Comparison of ENCODE assay signal across 8 cellular contexts in genomic region chr14:74085828-74086227, GRCh38. TPM values are rescaled to one million over a fixed set of nuclear protein-coding genes. Genes with fewer than 3 reads are reported as not detected.
DNase-seq lines count a peak whose midpoint lies in the region; ATAC-seq and TF ChIP-seq lines count a peak whose summit lies in the region.

No MANE protein-coding gene starts in this region.

- POLR2A ChIA-PET in activated CD4-positive, alpha-beta T cell treated with anti-CD3 and anti-CD28 coated beads, Interleukin-2, amount 10 ng/mL, durations not matched to agents 7 days and 5 days (lab: Charles Lee) = interaction anchor here (0.6 kb wide), 1 partner anchor 146 kb away, joined by 3 read pairs; no protein-coding TSS in a partner anchor

- TF ChIP-seq CTCF in foreskin fibroblast (IDR thresholded peaks at IDR 0.05; ENCODE audit: low read depth, low read length) = no peak

- peak overlapping the region; percentile 99 for H3K27ac Mint-ChIP-seq in activated CD4-positive, alpha-beta T cell treated with anti-CD3 and anti-CD28 coated beads, Interleukin-2, amount 10 ng/mL, durations not matched to agents 7 days and 5 days
- peak overlapping the region; percentile 99 for H3K27ac Mint-ChIP-seq in stimulated activated naive B cell treated with anti-CD40 and anti-IgM and Interleukin-4, amounts not matched to agents 10 μg/mL and 1 μg/mL and 100 μg/mL, for 72 hours

- peaks cover 12% of the 10 kb centered on the region for H3K36me3 Mint-ChIP-seq in activated CD4-positive, alpha-beta T cell treated with anti-CD3 and anti-CD28 coated beads, Interleukin-2, amount 10 ng/mL, durations not matched to agents 7 days and 5 days (ENCODE audit: low read depth)
- H3K36me3 Mint-ChIP-seq in stimulated activated naive B cell treated with anti-CD40 and anti-IgM and Interleukin-4, amounts not matched to agents 10 μg/mL and 1 μg/mL and 100 μg/mL, for 72 hours = peaks cover 10 to 11% of the 10 kb centered on the region in 2 donors

- no peak for DNase-seq in activated CD4-positive, alpha-beta T cell treated with anti-CD3 and anti-CD28 coated beads, Interleukin-2, amount 10 ng/mL, durations not matched to agents 7 days and 5 days
- DNase-seq in activated CD4-positive, alpha-beta T cell treated with anti-CD3 and anti-CD28 coated beads for 4 hours = no peak
- no peak for DNase-seq in SJSA1 (ENCODE audit: low read depth in 1 of 2, low spot score in 2 of 2)
- DNase-seq in foreskin fibroblast = no peak
- DNase-seq in stimulated activated naive B cell treated with anti-CD40 and anti-IgM and Interleukin-4, amounts not matched to agents 10 μg/mL and 1 μg/mL and 100 μg/mL, for 72 hours = no peak
- no peak for DNase-seq in SW 1271 (lab: John Stamatoyannopoulos, UW)
- DNase-seq in stimulated activated CD4-positive, alpha-beta T cell treated with anti-CD3 and anti-CD28 coated beads, Interleukin-12 subunit alpha, Interleukin-12 subunit beta, amount 100 ng/mL, for 4 hours = no peak

- no peak overlapping the region for H3K27ac ChIP-seq in SJSA1

- peak overlapping the region; percentile 98 for H3K4me3 Mint-ChIP-seq in activated CD4-positive, alpha-beta T cell treated with anti-CD3 and anti-CD28 coated beads, Interleukin-2, amount 10 ng/mL, durations not matched to agents 7 days and 5 days
- peak overlapping the region; percentile 99 to 100 for H3K4me3 Mint-ChIP-seq in stimulated activated naive B cell treated with anti-CD40 and anti-IgM and Interleukin-4, amounts not matched to agents 10 μg/mL and 1 μg/mL and 100 μg/mL, for 72 hours

- H3K9me3 Mint-ChIP-seq in activated CD4-positive, alpha-beta T cell treated with anti-CD3 and anti-CD28 coated beads, Interleukin-2, amount 10 ng/mL, durations not matched to agents 7 days and 5 days = no peaks in the 10 kb centered on the region
- H3K9me3 Mint-ChIP-seq in stimulated activated naive B cell treated with anti-CD40 and anti-IgM and Interleukin-4, amounts not matched to agents 10 μg/mL and 1 μg/mL and 100 μg/mL, for 72 hours = peaks cover 1 to 4% of the 10 kb centered on the region in 2 donors

- peak overlapping the region; percentile 60 for H3K4me3 ChIP-seq in SJSA1
- H3K4me3 ChIP-seq in foreskin fibroblast (ENCODE audit: low read depth in 1 of 2, low read length in 2 of 2) = peak overlapping the region; percentile 57 to 93

- H3K4me1 ChIP-seq in SJSA1 (replicated peaks) = peaks cover 11% of the 10 kb centered on the region

- no peaks in the 10 kb centered on the region for H3K27me3 ChIP-seq in SJSA1 (replicated peaks)

- no peaks in the 10 kb centered on the region for H3K27me3 Mint-ChIP-seq in activated CD4-positive, alpha-beta T cell treated with anti-CD3 and anti-CD28 coated beads, Interleukin-2, amount 10 ng/mL, durations not matched to agents 7 days and 5 days
- no peaks in the 10 kb centered on the region for H3K27me3 Mint-ChIP-seq in stimulated activated naive B cell treated with anti-CD40 and anti-IgM and Interleukin-4, amounts not matched to agents 10 μg/mL and 1 μg/mL and 100 μg/mL, for 72 hours

- peaks cover 45% of the 10 kb centered on the region for H3K4me1 Mint-ChIP-seq in activated CD4-positive, alpha-beta T cell treated with anti-CD3 and anti-CD28 coated beads, Interleukin-2, amount 10 ng/mL, durations not matched to agents 7 days and 5 days
- H3K4me1 Mint-ChIP-seq in stimulated activated naive B cell treated with anti-CD40 and anti-IgM and Interleukin-4, amounts not matched to agents 10 μg/mL and 1 μg/mL and 100 μg/mL, for 72 hours = peaks cover 20 to 38% of the 10 kb centered on the region in 2 donors

- peak; percentile 21 to 35 for ATAC-seq in stimulated activated naive B cell treated with anti-CD40 and anti-IgM and Interleukin-4, amounts not matched to agents 10 μg/mL and 1 μg/mL and 100 μg/mL, for 72 hours (replicated peaks)
- ATAC-seq in HG03521 (IDR thresholded peaks at IDR 0.05; ENCODE audit: unreplicated experiment) = no peak

- CTCF ChIA-PET in activated CD4-positive, alpha-beta T cell treated with anti-CD3 and anti-CD28 coated beads, Interleukin-2, amount 10 ng/mL, durations not matched to agents 7 days and 5 days (lab: Charles Lee) = interaction anchor here (0.7 kb wide), 1 partner anchor 1324 kb away, joined by 3 read pairs; no protein-coding TSS in a partner anchor

- no peaks in the 10 kb centered on the region for H3K9me3 ChIP-seq in SJSA1 (replicated peaks)

- H3K36me3 ChIP-seq in SJSA1 = peaks cover 3% of the 10 kb centered on the region; the same call in 1 of the 2 replicates

RNA-seq across cellular contexts. Expression of gene LIN52, which starts 1.1 kb away (rescaled TPM):
- 10 to 100 TPM; 13.0 to 14.7 TPM for total RNA-seq in activated CD4-positive, alpha-beta T cell treated with anti-CD3 and anti-CD28 coated beads, Interleukin-2, amount 10 ng/mL, durations not matched to agents 7 days and 5 days
- 21.7 and 41.6 TPM in 2 replicates for total RNA-seq in SJSA1 (2014; rRNA removed; shearing (Covaris generic))

RNA-seq across cellular contexts. Expression of gene ALDH6A1, which starts 1.6 kb away (rescaled TPM):
- total RNA-seq in activated CD4-positive, alpha-beta T cell treated with anti-CD3 and anti-CD28 coated beads, Interleukin-2, amount 10 ng/mL, durations not matched to agents 7 days and 5 days = 10 to 100 TPM; 13.7 to 19.1 TPM
- total RNA-seq in SJSA1 (2014; rRNA removed; shearing (Covaris generic)) = 14.2 and 16.5 TPM in 2 replicates
